8 cellular contexts compared by ENCODE assay signal in genomic region chr6:29005183-29005885, GRCh38. TPM values are rescaled to one million over a fixed set of nuclear protein-coding genes. Genes with fewer than 3 reads are reported as not detected.
DNase-seq lines count a peak whose midpoint lies in the region; ATAC-seq, FAIRE-seq and TF ChIP-seq lines count a peak whose summit lies in the region.

ZNF311 (minus strand) TSS chr6:29005315; CDS start chr6:29003954, 1,361 bp downstream.

- peaks cover 9% of the 10 kb centered on the region for H3K36me3 Mint-ChIP-seq in activated CD8-positive, alpha-beta memory T cell treated with anti-CD3 and anti-CD28 coated beads, Interleukin-2, amount 10 ng/mL, durations not matched to agents 7 days and 5 days
- peaks cover 4% of the 10 kb centered on the region for H3K36me3 Mint-ChIP-seq in central memory CD8-positive, alpha-beta T cell (ENCODE audit: insufficient read depth)

- TF ChIP-seq CTCF in kidney (IDR thresholded peaks at IDR 0.05; ENCODE audit: borderline replicate concordance, extremely low read depth, insufficient read depth) = no peak

- H3K4me1 ChIP-seq in kidney (ENCODE audit: control insufficient read depth in 1 of 2, insufficient read depth in 1 of 2, low read depth in 1 of 2, low read length in 2 of 2) = no peaks in the 10 kb centered on the region

- peak; percentile 97 for ATAC-seq in activated CD8-positive, alpha-beta memory T cell treated with anti-CD3 and anti-CD28 coated beads, Interleukin-2, amount 10 ng/mL, durations not matched to agents 7 days and 5 days
- no peak for ATAC-seq in central memory CD8-positive, alpha-beta T cell (replicated peaks; ENCODE audit: extremely low read depth, poor library complexity, severe bottlenecking)

- H3K9ac ChIP-seq in kidney (ENCODE audit: low read length in 2 of 2) = peak within 1 kb of the TSS in 1 of 2 donors; percentile 24

- CTCF ChIA-PET in activated CD8-positive, alpha-beta memory T cell treated with anti-CD3 and anti-CD28 coated beads, Interleukin-2, amount 10 ng/mL, durations not matched to agents 7 days and 5 days (lab: Charles Lee) = interaction anchor here (2.4 kb wide), 1 partner anchor 11 kb away, joined by 14 read pairs; no protein-coding TSS in a partner anchor

- H3K4me3 ChIP-seq in kidney (ENCODE audit: low read length in 2 of 2) = peak within 1 kb of the TSS; percentile 60 to 80

- peaks cover 21% of the 10 kb centered on the region for H3K4me1 Mint-ChIP-seq in activated CD8-positive, alpha-beta memory T cell treated with anti-CD3 and anti-CD28 coated beads, Interleukin-2, amount 10 ng/mL, durations not matched to agents 7 days and 5 days
- H3K4me1 Mint-ChIP-seq in central memory CD8-positive, alpha-beta T cell = no peaks in the 10 kb centered on the region

- intact Hi-C loops in kidney (cut with DNase I) = no loop called here

- FAIRE-seq in kidney (lab: Jason Lieb, UNC) = no peak

- DNase-seq in activated CD8-positive, alpha-beta memory T cell treated with anti-CD3 and anti-CD28 coated beads, Interleukin-2, amount 10 ng/mL, durations not matched to agents 7 days and 5 days = peak; percentile 67
- DNase-seq in activated CD8-positive, alpha-beta memory T cell treated with anti-CD3 and anti-CD28 coated beads, Interleukin-2, amount 50 U/mL, for 4 hours = no peak
- DNase-seq in RPMI8226 (peak; percentile 40), kidney (peak; percentile 73), NCI-H187 (lab: John Stamatoyannopoulos, UW) (no peak), NCI-H1105 treated with DMSO at 0.1 percent for 48 hours (lab: John Stamatoyannopoulos, UW) (no peak)
- DNase-seq in central memory CD8-positive, alpha-beta T cell (ENCODE audit: low spot score in 2 of 2) = no peak
- DNase-seq in stimulated activated CD4-positive, alpha-beta T cell treated with anti-CD3 and anti-CD28 coated beads, Interleukin-1b, Interleukin-23, amount 100 ng/mL, for 48 hours = peak; percentile 42

- H3K9me3 Mint-ChIP-seq in activated CD8-positive, alpha-beta memory T cell treated with anti-CD3 and anti-CD28 coated beads, Interleukin-2, amount 10 ng/mL, durations not matched to agents 7 days and 5 days (ENCODE audit: low read depth) = peaks cover 5% of the 10 kb centered on the region
- no peaks in the 10 kb centered on the region for H3K9me3 Mint-ChIP-seq in central memory CD8-positive, alpha-beta T cell

- H3K27me3 Mint-ChIP-seq in activated CD8-positive, alpha-beta memory T cell treated with anti-CD3 and anti-CD28 coated beads, Interleukin-2, amount 10 ng/mL, durations not matched to agents 7 days and 5 days = peaks cover 21% of the 10 kb centered on the region
- peaks cover 59% of the 10 kb centered on the region for H3K27me3 Mint-ChIP-seq in central memory CD8-positive, alpha-beta T cell

- no peaks in the 10 kb centered on the region for H3K36me3 ChIP-seq in kidney (ENCODE audit: control insufficient read depth in 1 of 2, insufficient read depth in 2 of 2, low read length in 2 of 2)

- H3K4me3 Mint-ChIP-seq in activated CD8-positive, alpha-beta memory T cell treated with anti-CD3 and anti-CD28 coated beads, Interleukin-2, amount 10 ng/mL, durations not matched to agents 7 days and 5 days = peak within 1 kb of the TSS; percentile 74
- peak within 1 kb of the TSS; percentile 76 for H3K4me3 Mint-ChIP-seq in central memory CD8-positive, alpha-beta T cell

- no peak within 1 kb of the TSS for H3K27ac ChIP-seq in kidney (ENCODE audit: low read depth in 2 of 2, low read length in 2 of 2)

- peak within 1 kb of the TSS; percentile 84 for H3K27ac Mint-ChIP-seq in activated CD8-positive, alpha-beta memory T cell treated with anti-CD3 and anti-CD28 coated beads, Interleukin-2, amount 10 ng/mL, durations not matched to agents 7 days and 5 days
- no peak within 1 kb of the TSS for H3K27ac Mint-ChIP-seq in central memory CD8-positive, alpha-beta T cell (ENCODE audit: low read depth)

- no peaks in the 10 kb centered on the region for H3K9me3 ChIP-seq in kidney (ENCODE audit: control insufficient read depth in 1 of 2, low read length in 2 of 2)

RNA-seq across cellular contexts. Expression of gene ZNF311, which starts in this region (rescaled TPM):
- under 1 TPM; 0.26 to 0.40 TPM for total RNA-seq in activated CD8-positive, alpha-beta memory T cell treated with anti-CD3 and anti-CD28 coated beads, Interleukin-2, amount 10 ng/mL, durations not matched to agents 7 days and 5 days
- total RNA-seq in kidney = 1.6 TPM
- polyA plus RNA-seq in kidney (ENCODE audit: insufficient read depth, low read depth, low replicate concordance) = 0.77 TPM

Comparison
In these comparisons a context has a peak if more than half of its experiments do, and no peak if none do; other contexts are left out.
1. Peak in DNase-seq and ATAC-seq in activated CD8-positive, alpha-beta memory T cell treated with anti-CD3 and anti-CD28 coated beads, Interleukin-2, amount 10 ng/mL, durations not matched to agents 7 days and 5 days; RNA of the gene not detected or under 1 TPM.
2. DNase-seq: peak in RPMI8226 (single experiment), kidney (single experiment) and stimulated activated CD4-positive, alpha-beta T cell treated with anti-CD3 and anti-CD28 coated beads, Interleukin-1b, Interleukin-23, amount 100 ng/mL, for 48 hours (single experiment); none in activated CD8-positive, alpha-beta memory T cell treated with anti-CD3 and anti-CD28 coated beads, Interleukin-2, amount 50 U/mL, for 4 hours (single experiment), central memory CD8-positive, alpha-beta T cell (0 of 2), NCI-H187 (0 of 2) and NCI-H1105 treated with DMSO at 0.1 percent for 48 hours (single experiment).